ENCODE assay signal across 17 cellular contexts in genomic region chr1:163196449-163196787, GRCh38.
"Had no signal": no experiment of that assay in that cellular context is flagged by ENCODE, and none has a peak within 500 bp of the region (broad histone marks: within the 10 kb centered on the region; RNA-seq: fewer than 3 reads in every experiment).

No MANE protein-coding gene starts in this region.

- H3K4me3 ChIP-seq: breast epithelium, esophagus squamous epithelium, lung, pancreas, tibial nerve, vagina had no signal

- H3K27me3 ChIP-seq: breast epithelium, esophagus squamous epithelium, pancreas, tibial nerve, vagina had no signal

- ATAC-seq: activated CD8-positive, alpha-beta T cell treated with anti-CD3 and anti-CD28 coated beads, Interleukin-2, amount 10 ng/mL, durations not matched to agents 7 days and 5 days; stimulated activated effector memory CD8-positive, alpha-beta T cell treated with anti-CD3 and anti-CD28 coated beads, Interleukin-12 subunit alpha, Interleukin-12 subunit beta, amount 100 ng/mL, for 72 hours; WTC11 had no signal

- H3K4me1 ChIP-seq: breast epithelium, pancreas, tibial nerve, vagina had no signal

- H3K9me3 ChIP-seq: breast epithelium, esophagus squamous epithelium, pancreas, tibial nerve, vagina had no signal

- H3K27ac ChIP-seq: breast epithelium, pancreas, tibial nerve, vagina had no signal

- H3K36me3 ChIP-seq: breast epithelium, esophagus squamous epithelium, pancreas, tibial nerve, vagina had no signal

- DNase-seq: activated CD4-positive, alpha-beta T cell treated with anti-CD3 and anti-CD28 coated beads for 4 hours; activated CD8-positive, alpha-beta memory T cell treated with anti-CD3 and anti-CD28 coated beads, Interleukin-2, amount 50 U/mL, for 48 hours; activated CD8-positive, alpha-beta T cell treated with anti-CD3 and anti-CD28 coated beads, Interleukin-2, amount 10 ng/mL, durations not matched to agents 7 days and 5 days; activated naive CD8-positive, alpha-beta T cell treated with anti-CD3 and anti-CD28 coated beads for 36 hours; amygdala; esophagus squamous epithelium; glutamatergic neuron; immature natural killer cell; naive B cell; pancreas; stimulated activated CD4-positive, alpha-beta T cell treated with anti-CD3 and anti-CD28 coated beads, Interleukin-2, amount 100 ng/mL, for 24 hours had no signal
